ENCODE assay signal across 8 cellular contexts in the genomic region with DNA sequence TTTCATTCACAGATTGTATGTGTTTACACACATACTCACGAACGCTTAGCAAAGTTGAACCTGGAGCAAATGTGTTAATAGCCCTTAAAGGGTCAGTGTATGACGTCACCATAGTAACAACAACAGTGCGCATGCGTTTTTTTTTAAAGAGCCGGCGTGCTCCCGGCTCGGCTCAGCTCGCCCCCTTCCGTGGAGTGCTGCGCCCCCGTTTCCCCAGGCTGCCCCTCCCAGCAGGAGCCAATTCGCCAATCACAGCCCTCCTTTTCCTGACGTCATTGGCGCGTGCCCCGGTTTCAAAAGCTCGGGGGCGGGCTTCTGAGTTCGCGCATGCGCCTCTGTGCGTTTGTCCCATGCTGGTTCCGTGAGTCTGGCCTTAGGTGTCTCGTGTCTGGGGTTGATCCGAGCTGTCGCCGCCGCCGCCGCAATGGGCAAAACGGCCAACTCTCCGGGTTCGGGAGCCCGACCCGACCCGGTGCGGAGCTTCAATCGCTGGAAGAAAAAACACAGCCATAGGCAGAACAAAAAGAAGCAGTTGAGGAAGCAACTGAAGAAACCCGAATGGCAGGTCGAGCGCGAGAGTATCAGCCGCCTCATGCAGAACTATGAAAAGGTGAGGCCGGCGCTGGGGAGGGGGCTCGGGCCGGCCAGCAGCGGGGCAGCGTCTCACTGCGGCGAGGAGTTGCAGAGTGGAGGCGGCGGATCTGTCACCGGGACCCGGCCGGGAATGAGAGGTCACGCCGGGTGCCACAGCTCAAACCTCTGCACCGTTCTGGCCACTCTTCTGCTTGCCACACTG. TPM values are rescaled to one million over a fixed set of nuclear protein-coding genes. Genes with fewer than 3 reads are reported as not detected.
DNase-seq lines count a peak whose midpoint lies in the region; ATAC-seq and TF ChIP-seq lines count a peak whose summit lies in the region.

TSS of gene DDX10 (plus strand) at position 340 of the 796 bp plus-strand sequence. CDS start at position 425, 85 bp downstream.

- intact Hi-C loops in esophagus muscularis mucosa (cut with DNase I) = loop anchor here (10.0 kb wide), 3 partner anchors 170 to 550 kb away; partner anchors contain the start of genes ATM, NPAT and POGLUT3

- peaks cover 50% of the 10 kb centered on the region for H3K79me2 ChIP-seq in KMS-11 (ENCODE audit: insufficient read depth, low read depth)

- no peaks in the 10 kb centered on the region for H3K27me3 ChIP-seq in KMS-11 (ENCODE audit: insufficient read depth, low read depth)
- H3K27me3 ChIP-seq in Peyer's patch = no peaks in the 10 kb centered on the region
- H3K27me3 ChIP-seq in esophagus muscularis mucosa = no peaks in the 10 kb centered on the region
- no peaks in the 10 kb centered on the region for H3K27me3 ChIP-seq in muscle layer of duodenum (ENCODE audit: low read depth, low read length)

- H3K9me3 ChIP-seq in Peyer's patch = no peaks in the 10 kb centered on the region
- H3K9me3 ChIP-seq in esophagus muscularis mucosa = no peaks in the 10 kb centered on the region
- H3K9me3 ChIP-seq in muscle layer of duodenum (ENCODE audit: control insufficient read depth in 1 of 2, low read length in 2 of 2) = no peaks in the 10 kb centered on the region

- peak; percentile 98 for DNase-seq in DMS79 (lab: John Stamatoyannopoulos, UW)
- peak; percentile 97 to 99 (median 98) for DNase-seq in Peyer's patch
- peak; percentile 98 for DNase-seq in activated T-cell treated with anti-CD3 and anti-CD28 coated beads, Interleukin-2, amount 50 U/mL, for 48 hours
- peak; percentile 100 for DNase-seq in esophagus muscularis mucosa (ENCODE audit: extremely low spot score)
- DNase-seq in stimulated activated CD8-positive, alpha-beta memory T cell treated with anti-CD3 and anti-CD28 coated beads, Interleukin-7, amount 100 ng/mL, for 4 hours (ENCODE audit: low read depth in 2 of 2) = peak; percentile 96 to 98

- H3K27ac ChIP-seq in KMS-11 (peak within 1 kb of the TSS; percentile 45; the same call in 1 of the 2 replicates), Peyer's patch (peak within 1 kb of the TSS; percentile 35 to 74 (median 51)), esophagus muscularis mucosa (replicated peaks in 1 of 4) (peak within 1 kb of the TSS; percentile 50 to 81 (median 74)), muscle layer of duodenum (ENCODE audit: low read length) (peak within 1 kb of the TSS; percentile 69)

- peak within 1 kb of the TSS; percentile 73; the same call in 1 of the 2 replicates for H3K9ac ChIP-seq in KMS-11

- TF ChIP-seq CTCF in KMS-11 (conservative IDR thresholded peaks at IDR 0.05; ENCODE audit: low read depth, low read length) = no peak
- TF ChIP-seq CTCF in Peyer's patch (IDR thresholded peaks at IDR 0.05) = peak in 2 of 6 experiments; percentile 2 to 5
- TF ChIP-seq CTCF in esophagus muscularis mucosa (IDR thresholded peaks at IDR 0.05) = peak in 2 of 3 experiments; percentile 12 to 34

- peak; percentile 79 for ATAC-seq in GM21737 (IDR thresholded peaks at IDR 0.05; ENCODE audit: unreplicated experiment)

- no peaks in the 10 kb centered on the region for H3K36me3 ChIP-seq in KMS-11 (ENCODE audit: insufficient read depth)
- no peaks in the 10 kb centered on the region for H3K36me3 ChIP-seq in Peyer's patch
- H3K36me3 ChIP-seq in esophagus muscularis mucosa = peaks cover 0 to 8% (median 3%) of the 10 kb centered on the region in 4 donors
- no peaks in the 10 kb centered on the region for H3K36me3 ChIP-seq in muscle layer of duodenum (ENCODE audit: control insufficient read depth in 1 of 2, insufficient read depth in 2 of 2, low read length in 2 of 2)

- TF ChIP-seq POLR2A in Peyer's patch (IDR thresholded peaks at IDR 0.05) (peak in 1 of 2 donors; percentile 46), esophagus muscularis mucosa (IDR thresholded peaks at IDR 0.05; ENCODE audit: low read depth) (no peak)

- H4K20me1 ChIP-seq in KMS-11 (ENCODE audit: insufficient read depth) = no peaks in the 10 kb centered on the region

- peak within 1 kb of the TSS; percentile 62 for H3K4me2 ChIP-seq in KMS-11

- peaks cover 27% of the 10 kb centered on the region for H3K4me1 ChIP-seq in KMS-11 (ENCODE audit: low read depth, poor library complexity, severe bottlenecking)
- H3K4me1 ChIP-seq in Peyer's patch = peaks cover 0 to 24% (median 5%) of the 10 kb centered on the region in 4 donors
- H3K4me1 ChIP-seq in esophagus muscularis mucosa = peaks cover 19 to 46% (median 32%) of the 10 kb centered on the region in 4 donors
- peaks cover 6 to 26% of the 10 kb centered on the region in 2 donors for H3K4me1 ChIP-seq in muscle layer of duodenum (ENCODE audit: control insufficient read depth in 1 of 2, insufficient read depth in 2 of 2, low read length in 2 of 2)

- H3K4me3 ChIP-seq in KMS-11 (IDR thresholded peaks at IDR 0.05; ENCODE audit: insufficient read depth, low read depth, low read length) (no peak within 1 kb of the TSS), Peyer's patch (peak within 1 kb of the TSS; percentile 67 to 89 (median 80)), esophagus muscularis mucosa (peak within 1 kb of the TSS; percentile 68 to 88 (median 80)), muscle layer of duodenum (ENCODE audit: low read depth in 1 of 2, low read length in 2 of 2) (peak within 1 kb of the TSS; percentile 83 to 95)

- peak within 1 kb of the TSS; percentile 87 for H2AFZ ChIP-seq in KMS-11 (ENCODE audit: low read depth)

- WGBS in esophagus muscularis mucosa = under 1% methylated on average over 44 of the region's 61 CpGs

- TF ChIP-seq EP300 in esophagus muscularis mucosa (IDR thresholded peaks at IDR 0.05) = no peak

RNA-seq across cellular contexts. Expression of gene DDX10, which starts in this region (rescaled TPM):
- total RNA-seq in Peyer's patch (10 to 100 TPM in 3 of 4 donors, 1 to 10 TPM in 1; 3.9 to 38.0 (median 16.5) TPM), esophagus muscularis mucosa (10 to 100 TPM; 11.5 to 22.0 (median 14.3) TPM)
